In genomic region chr4:48297447-48297846, GRCh38 we compare ENCODE assay signal across 16 cellular contexts. TPM values are rescaled to one million over a fixed set of nuclear protein-coding genes. Genes with fewer than 3 reads are reported as not detected.
"Had no signal": no experiment of that assay in that cellular context is flagged by ENCODE, and none has a peak within 500 bp of the region (broad histone marks: within the 10 kb centered on the region; RNA-seq: fewer than 3 reads in every experiment).

No MANE protein-coding gene starts in this region.

- H3K9me3 ChIP-seq: left lung, thyroid gland had no signal

- ATAC-seq: activated CD8-positive, alpha-beta T cell treated with anti-CD3 and anti-CD28 coated beads for 36 hours; effector memory CD8-positive, alpha-beta T cell; left lung had no signal

- H3K27ac ChIP-seq: left lung, thyroid gland had no signal

- H3K4me1 ChIP-seq: left lung, thyroid gland had no signal

- H3K36me3 ChIP-seq: left lung, thyroid gland had no signal

- DNase-seq: activated CD4-positive, alpha-beta T cell treated with anti-CD3 and anti-CD28 coated beads, Interleukin-2, amount 10 ng/mL, durations not matched to agents 24 days and 14 days; activated CD8-positive, alpha-beta T cell treated with anti-CD3 and anti-CD28 coated beads for 36 hours; activated naive CD4-positive, alpha-beta T cell treated with anti-CD3 and anti-CD28 coated beads, Interleukin-2, amount 10 ng/mL, durations not matched to agents 7 days and 5 days; activated T-cell treated with anti-CD3 and anti-CD28 coated beads, Interleukin-2, amount 50 U/mL, for 1 hour; effector memory CD8-positive, alpha-beta T cell; foreskin melanocyte; glutamatergic neuron; hypothalamus; kidney; left lung; midbrain; occipital lobe; stimulated activated CD4-positive, alpha-beta T cell treated with anti-CD3 and anti-CD28 coated beads, Interleukin-2, amount 100 ng/mL, for 24 hours; stimulated activated naive CD4-positive, alpha-beta T cell treated with Interleukin-2 at 50 U/mL for 16 hours; thyroid gland had no signal

- FAIRE-seq: kidney had no signal

- H3K4me3 ChIP-seq: left lung, thyroid gland had no signal

- H3K27me3 ChIP-seq: left lung, thyroid gland had no signal

RNA-seq across cellular contexts. Expression of gene TEC, which starts 27.8 kb away (rescaled TPM):
- polyA plus RNA-seq: neural cell had no signal
